In genomic region chr14:104904650-104905578, GRCh38 we compare ENCODE assay signal across 7 cellular contexts. TPM values are rescaled to one million over a fixed set of nuclear protein-coding genes. Genes with fewer than 3 reads are reported as not detected.
"Had no signal": no experiment of that assay in that cellular context is flagged by ENCODE, and none has a peak within 500 bp of the region (broad histone marks: within the 10 kb centered on the region; RNA-seq: fewer than 3 reads in every experiment).

No MANE protein-coding gene starts in this region.

RNA-seq across cellular contexts. Expression of gene PLD4, which starts 19.8 kb away (rescaled TPM):
- total RNA-seq: activated CD8-positive, alpha-beta T cell treated with anti-CD3 and anti-CD28 coated beads, Interleukin-2, amount 10 ng/mL, durations not matched to agents 7 days and 5 days; ascending aorta; body of pancreas; bronchial epithelial cell; LHCN-M2; M059J; SJCRH30 had no signal
